22 cellular contexts compared by ENCODE assay signal in the genomic region with DNA sequence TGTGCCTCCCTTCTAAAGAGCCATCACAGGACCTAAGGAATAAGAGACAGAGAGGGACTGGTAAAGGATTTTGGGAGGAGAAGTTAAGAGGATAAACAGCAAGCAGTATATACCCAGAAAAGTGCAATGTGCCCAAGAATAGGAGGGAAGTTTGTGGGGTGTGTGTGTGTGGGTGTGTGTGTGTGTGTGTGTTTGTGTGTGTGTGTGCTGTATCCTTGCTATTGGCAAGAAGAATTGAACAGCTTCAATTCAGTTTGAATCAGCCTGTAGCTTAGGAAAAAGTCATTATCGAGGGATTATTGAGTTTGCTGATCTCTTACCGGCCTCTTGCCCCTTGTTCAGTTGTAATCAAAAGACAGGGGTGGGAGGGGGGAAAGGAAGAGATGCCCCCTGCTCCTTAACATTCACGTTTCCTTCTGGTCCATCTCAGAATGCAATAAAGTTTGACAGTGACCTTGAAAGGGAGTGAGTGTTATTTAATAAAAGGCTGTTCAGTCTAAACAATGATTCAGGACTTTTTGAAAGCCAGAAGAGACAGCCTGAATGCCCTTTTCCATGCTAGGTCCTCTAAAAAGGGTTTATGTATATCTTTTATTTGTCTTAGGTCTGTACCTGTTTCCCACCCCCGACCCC.
"Had no signal": no experiment of that assay in that cellular context is flagged by ENCODE, and none has a peak within 500 bp of the region (broad histone marks: within the 10 kb centered on the region; RNA-seq: fewer than 3 reads in every experiment).

No MANE protein-coding gene starts in this region.

- H3K27ac Mint-ChIP-seq: activated CD8-positive, alpha-beta T cell treated with anti-CD3 and anti-CD28 coated beads for 36 hours; activated naive CD8-positive, alpha-beta T cell treated with anti-CD3 and anti-CD28 coated beads, Interleukin-2, amount 10 ng/mL, durations not matched to agents 7 days and 5 days; T-helper 1 cell treated with Interleukin-12 subunit alpha and Interleukin-12 subunit beta and Interleukin-4 antibody, amounts not matched to agents 30 μg/mL and 1 μg/mL, for 36 hours had no signal

- H3K4me3 Mint-ChIP-seq: activated CD8-positive, alpha-beta T cell treated with anti-CD3 and anti-CD28 coated beads for 36 hours; activated naive CD8-positive, alpha-beta T cell treated with anti-CD3 and anti-CD28 coated beads, Interleukin-2, amount 10 ng/mL, durations not matched to agents 7 days and 5 days; T-helper 1 cell treated with Interleukin-12 subunit alpha and Interleukin-12 subunit beta and Interleukin-4 antibody, amounts not matched to agents 30 μg/mL and 1 μg/mL, for 36 hours had no signal

- H3K36me3 Mint-ChIP-seq: activated naive CD8-positive, alpha-beta T cell treated with anti-CD3 and anti-CD28 coated beads, Interleukin-2, amount 10 ng/mL, durations not matched to agents 7 days and 5 days had no signal

- H3K9me3 Mint-ChIP-seq: activated CD8-positive, alpha-beta T cell treated with anti-CD3 and anti-CD28 coated beads for 36 hours; activated naive CD8-positive, alpha-beta T cell treated with anti-CD3 and anti-CD28 coated beads, Interleukin-2, amount 10 ng/mL, durations not matched to agents 7 days and 5 days; T-helper 1 cell treated with Interleukin-12 subunit alpha and Interleukin-12 subunit beta and Interleukin-4 antibody, amounts not matched to agents 30 μg/mL and 1 μg/mL, for 36 hours had no signal

- ATAC-seq: activated CD4-positive, CD25-positive, alpha-beta regulatory T cell treated with anti-CD3 and anti-CD28 coated beads, Interleukin-2, amount 50 U/mL, for 24 hours; activated CD8-positive, alpha-beta T cell treated with anti-CD3 and anti-CD28 coated beads for 36 hours had no signal

- DNase-seq: activated CD4-positive, alpha-beta T cell treated with anti-CD3 and anti-CD28 coated beads for 4 hours; activated CD8-positive, alpha-beta memory T cell treated with anti-CD3 and anti-CD28 coated beads, Interleukin-2, amount 50 U/mL, for 48 hours; activated naive CD4-positive, alpha-beta T cell treated with anti-CD3 and anti-CD28 coated beads, Interleukin-2, amount 50 U/mL, for 16 hours; activated naive CD8-positive, alpha-beta T cell treated with anti-CD3 and anti-CD28 coated beads, Interleukin-2, amount 10 ng/mL, durations not matched to agents 7 days and 5 days; activated T-cell treated with anti-CD3 and anti-CD28 coated beads, Interleukin-2, amount 50 U/mL, for 1 hour; aorta; MG63; MV-4-11; NCI-H1092 treated with DMSO at 0.1 percent for 48 hours; NCI-H1436; NCI-H1694 treated with DMSO at 0.1 percent for 48 hours; NCI-H2029 treated with DMSO at 0.1 percent for 48 hours; NCI-H345; NCI-H510A; NCI-H526 treated with DMSO at 0.1 percent for 48 hours; SHP77 had no signal

- H3K27ac ChIP-seq: adrenal gland, breast epithelium, SJSA1 had no signal
